ENCODE assay signal across 26 cellular contexts in the genomic region with DNA sequence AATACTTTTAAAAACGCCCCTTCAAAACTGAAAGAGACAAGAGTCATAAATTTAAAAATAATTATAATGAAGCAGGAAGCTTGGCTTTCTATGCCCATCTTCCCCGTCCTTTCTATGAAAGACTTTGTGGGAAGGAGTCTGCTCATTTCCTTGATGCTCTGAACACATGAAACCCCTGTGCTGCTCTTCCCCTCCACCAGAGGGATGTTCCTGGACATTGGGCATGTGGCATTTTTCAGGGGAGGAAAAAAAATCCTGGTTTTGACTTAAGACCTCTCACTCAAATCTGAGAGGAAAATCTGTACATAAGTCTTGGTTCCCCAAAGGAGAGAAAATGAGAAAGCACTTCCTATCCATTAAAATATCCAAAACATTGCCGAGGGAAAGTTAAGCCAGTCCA.
"Had no signal": no experiment of that assay in that cellular context is flagged by ENCODE, and none has a peak within 500 bp of the region (broad histone marks: within the 10 kb centered on the region; RNA-seq: fewer than 3 reads in every experiment).

No MANE protein-coding gene starts in this region.

- H3K36me3 Mint-ChIP-seq: activated naive CD8-positive, alpha-beta T cell treated with anti-CD3 and anti-CD28 coated beads for 36 hours; brain; stimulated activated effector memory CD8-positive, alpha-beta T cell treated with anti-CD3 and anti-CD28 coated beads, Interleukin-12 subunit alpha, Interleukin-12 subunit beta, amount 100 ng/mL, for 72 hours had no signal

- H3K4me3 ChIP-seq: ascending aorta, cardiac muscle cell, colonic mucosa, heart left ventricle, right lobe of liver, skin epidermis, thoracic aorta, upper lobe of left lung, vagina had no signal

- DNase-seq: activated CD4-positive, alpha-beta T cell treated with anti-CD3 and anti-CD28 coated beads for 4 hours; activated CD4-positive, alpha-beta T cell treated with anti-CD3 and anti-CD28 coated beads, Interleukin-2, amount 50 U/mL, for 4 hours; activated CD8-positive, alpha-beta memory T cell treated with anti-CD3 and anti-CD28 coated beads for 24 hours; activated effector memory CD4-positive, alpha-beta T cell treated with Interleukin-2 at 50 U/mL for 16 hours; activated naive CD4-positive, alpha-beta T cell treated with anti-CD3 and anti-CD28 coated beads for 36 hours; activated naive CD8-positive, alpha-beta T cell treated with anti-CD3 and anti-CD28 coated beads for 36 hours; cerebellar nuclear complex; colonic mucosa; effector CD8-positive, alpha-beta T cell; heart left ventricle; left ventricle myocardium superior; naive B cell; right lobe of liver; stimulated activated CD4-positive, alpha-beta T cell treated with anti-CD3 and anti-CD28 coated beads, Interleukin-12 subunit alpha, Interleukin-12 subunit beta, amount 100 ng/mL, for 4 hours; stimulated activated CD4-positive, alpha-beta T cell treated with anti-CD3 and anti-CD28 coated beads, Interleukin-4, amount 100 ng/mL, for 1 hour; T-helper 1 cell; upper lobe of left lung had no signal

- H3K4me1 ChIP-seq: ascending aorta, colonic mucosa, heart left ventricle, right lobe of liver, upper lobe of left lung, vagina had no signal

- H3K27ac ChIP-seq: ascending aorta, cardiac muscle cell, colonic mucosa, heart left ventricle, right lobe of liver, skin epidermis, thoracic aorta, upper lobe of left lung, vagina had no signal

- H3K9me3 ChIP-seq: colonic mucosa, right lobe of liver, thoracic aorta, vagina had no signal

- H3K36me3 ChIP-seq: ascending aorta, cardiac muscle cell, colonic mucosa, heart left ventricle, right lobe of liver, thoracic aorta, upper lobe of left lung, vagina had no signal

- H3K27ac Mint-ChIP-seq: activated naive CD4-positive, alpha-beta T cell treated with anti-CD3 and anti-CD28 coated beads for 36 hours; activated naive CD8-positive, alpha-beta T cell treated with anti-CD3 and anti-CD28 coated beads for 36 hours; brain; naive B cell; stimulated activated effector memory CD8-positive, alpha-beta T cell treated with anti-CD3 and anti-CD28 coated beads, Interleukin-12 subunit alpha, Interleukin-12 subunit beta, amount 100 ng/mL, for 72 hours; stimulated activated naive CD8-positive, alpha-beta T cell treated with anti-CD3 and anti-CD28 coated beads, Interleukin-15, Interleukin-2, amounts not matched to agents 100 ng/mL and 50 ng/mL, for 24 hours; T-helper 2 cell treated with Interferon-gamma antibody and Interleukin-4, amounts not matched to agents 5 μg/mL and 100 μg/mL, for 36 hours had no signal

- H3K27me3 ChIP-seq: ascending aorta, cardiac muscle cell, colonic mucosa, heart left ventricle, right lobe of liver, upper lobe of left lung, vagina had no signal

- H3K4me3 Mint-ChIP-seq: activated naive CD4-positive, alpha-beta T cell treated with anti-CD3 and anti-CD28 coated beads for 36 hours; activated naive CD8-positive, alpha-beta T cell treated with anti-CD3 and anti-CD28 coated beads for 36 hours; brain; stimulated activated effector memory CD8-positive, alpha-beta T cell treated with anti-CD3 and anti-CD28 coated beads, Interleukin-12 subunit alpha, Interleukin-12 subunit beta, amount 100 ng/mL, for 72 hours; stimulated activated naive CD8-positive, alpha-beta T cell treated with anti-CD3 and anti-CD28 coated beads, Interleukin-15, Interleukin-2, amounts not matched to agents 100 ng/mL and 50 ng/mL, for 24 hours; T-helper 2 cell treated with Interferon-gamma antibody and Interleukin-4, amounts not matched to agents 5 μg/mL and 100 μg/mL, for 36 hours had no signal

- H3K27me3 Mint-ChIP-seq: activated naive CD8-positive, alpha-beta T cell treated with anti-CD3 and anti-CD28 coated beads for 36 hours; brain; naive B cell; stimulated activated naive CD8-positive, alpha-beta T cell treated with anti-CD3 and anti-CD28 coated beads, Interleukin-15, Interleukin-2, amounts not matched to agents 100 ng/mL and 50 ng/mL, for 24 hours had no signal

- H3K4me1 Mint-ChIP-seq: activated naive CD8-positive, alpha-beta T cell treated with anti-CD3 and anti-CD28 coated beads for 36 hours; brain; naive B cell; stimulated activated effector memory CD8-positive, alpha-beta T cell treated with anti-CD3 and anti-CD28 coated beads, Interleukin-12 subunit alpha, Interleukin-12 subunit beta, amount 100 ng/mL, for 72 hours had no signal
